Comparison of ENCODE assay signal across 26 cellular contexts in the genomic region with DNA sequence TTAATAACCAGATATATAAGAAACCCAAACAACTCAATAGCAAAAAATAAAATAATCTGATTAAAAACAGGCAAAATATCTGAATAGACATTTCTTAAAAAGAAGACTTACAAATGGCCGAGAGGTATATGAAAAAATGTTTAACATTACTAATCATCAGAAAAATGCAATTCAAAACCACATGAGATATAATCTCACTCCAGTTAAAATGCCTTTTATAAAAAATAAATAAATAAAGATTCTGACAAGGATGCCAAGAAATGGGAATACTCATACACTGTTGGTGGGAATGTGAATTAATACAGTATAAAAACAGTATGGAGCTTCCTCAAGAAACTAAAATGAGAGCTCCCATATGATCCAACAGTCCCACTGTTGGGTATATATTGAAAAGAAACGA. TPM values are rescaled to one million over a fixed set of nuclear protein-coding genes. Genes with fewer than 3 reads are reported as not detected.
"Had no signal": no experiment of that assay in that cellular context is flagged by ENCODE, and none has a peak within 500 bp of the region (broad histone marks: within the 10 kb centered on the region; RNA-seq: fewer than 3 reads in every experiment).

No MANE protein-coding gene starts in this region.

- H3K36me3 Mint-ChIP-seq: memory B cell; stimulated activated effector memory CD8-positive, alpha-beta T cell treated with anti-CD3 and anti-CD28 coated beads, Interleukin-12 subunit alpha, Interleukin-12 subunit beta, amount 100 ng/mL, for 72 hours had no signal

- H3K4me1 ChIP-seq: uterus had no signal

- H3K27me3 ChIP-seq: esophagus squamous epithelium, hepatocyte, pancreas, suprapubic skin, thyroid gland, upper lobe of left lung, uterus had no signal

- H3K4me3 ChIP-seq: esophagus squamous epithelium, hepatocyte, left ventricle myocardium inferior, lower lobe of right lung, pancreas, smooth muscle cell, suprapubic skin, thyroid gland, upper lobe of left lung, uterus had no signal

- FAIRE-seq: kidney, pancreas had no signal

- H3K9me3 ChIP-seq: lower lobe of right lung, pancreas, suprapubic skin, thyroid gland, uterus had no signal

- H3K4me2 ChIP-seq: hepatocyte, smooth muscle cell had no signal

- H3K27ac Mint-ChIP-seq: dendritic cell treated with granulocyte-macrophage colony-stimulating factor and Interleukin-4, amounts not matched to agents 40 ng/mL and 50 ng/mL, for 4 days; natural killer cell treated with Interleukin-12 subunit alpha and Interleukin-12 subunit beta and Interleukin-15 and Interleukin-18, amount 100 ng/mL, for 72 hours; progenitor cell of endocrine pancreas; stimulated activated effector memory CD8-positive, alpha-beta T cell treated with anti-CD3 and anti-CD28 coated beads, Interleukin-12 subunit alpha, Interleukin-12 subunit beta, amount 100 ng/mL, for 72 hours had no signal

- H3K27me3 Mint-ChIP-seq: dendritic cell treated with granulocyte-macrophage colony-stimulating factor and Interleukin-4, amounts not matched to agents 40 ng/mL and 50 ng/mL, for 4 days; memory B cell; progenitor cell of endocrine pancreas had no signal

- H3K4me3 Mint-ChIP-seq: dendritic cell treated with granulocyte-macrophage colony-stimulating factor and Interleukin-4, amounts not matched to agents 40 ng/mL and 50 ng/mL, for 4 days; memory B cell; natural killer cell treated with Interleukin-12 subunit alpha and Interleukin-12 subunit beta and Interleukin-15 and Interleukin-18, amount 100 ng/mL, for 72 hours; stimulated activated effector memory CD8-positive, alpha-beta T cell treated with anti-CD3 and anti-CD28 coated beads, Interleukin-12 subunit alpha, Interleukin-12 subunit beta, amount 100 ng/mL, for 72 hours had no signal

- H3K36me3 ChIP-seq: esophagus squamous epithelium, left ventricle myocardium inferior, lower lobe of right lung, pancreas, suprapubic skin, thyroid gland, upper lobe of left lung, uterus had no signal

- H3K79me2 ChIP-seq: hepatocyte had no signal

- DNase-seq: esophagus squamous epithelium; foreskin melanocyte; head of caudate nucleus; kidney; left cardiac atrium; left ventricle myocardium inferior; lower lobe of right lung; midbrain; occipital lobe; pancreas; right cardiac atrium; stimulated activated CD4-positive, alpha-beta T cell treated with anti-CD3 and anti-CD28 coated beads, Interleukin-2, amount 100 ng/mL, for 48 hours; stimulated activated CD8-positive, alpha-beta memory T cell treated with anti-CD3 and anti-CD28 coated beads, Interleukin-4, amount 100 ng/mL, for 48 hours; stimulated activated naive CD8-positive, alpha-beta T cell treated with anti-CD3 and anti-CD28 coated beads, Interleukin-15, Interleukin-2, amounts not matched to agents 100 U/mL and 50 U/mL, for 24 hours; thyroid gland; upper lobe of left lung; uterus had no signal

- ATAC-seq: left cardiac atrium; lower lobe of right lung; natural killer cell treated with Interleukin-12 subunit alpha and Interleukin-12 subunit beta and Interleukin-15 and Interleukin-18, amount 100 ng/mL, for 72 hours; pancreas; right cardiac atrium; stimulated activated effector memory CD8-positive, alpha-beta T cell treated with anti-CD3 and anti-CD28 coated beads, Interleukin-12 subunit alpha, Interleukin-12 subunit beta, amount 100 ng/mL, for 72 hours; stimulated activated naive CD8-positive, alpha-beta T cell treated with anti-CD3 and anti-CD28 coated beads, Interleukin-15, Interleukin-2, amounts not matched to agents 100 U/mL and 50 U/mL, for 24 hours had no signal

- H3K27ac ChIP-seq: esophagus squamous epithelium, hepatocyte, left ventricle myocardium inferior, lower lobe of right lung, pancreas, suprapubic skin, thyroid gland, upper lobe of left lung, uterus had no signal

- H2AFZ ChIP-seq: hepatocyte had no signal

RNA-seq across cellular contexts. Expression of a gene that starts 33.9 kb away (rescaled TPM):
- total RNA-seq: epithelial cell of proximal tubule; esophagus squamous epithelium; kidney; natural killer cell treated with Interleukin-12 subunit alpha and Interleukin-12 subunit beta and Interleukin-15 and Interleukin-18, amount 100 ng/mL, for 72 hours; occipital lobe; pancreas; progenitor cell of endocrine pancreas; smooth muscle cell; suprapubic skin; thyroid gland; upper lobe of left lung; uterus had no signal

RNA-seq across cellular contexts. Expression of a gene that starts 47.6 kb away (rescaled TPM):
- total RNA-seq: epithelial cell of proximal tubule; esophagus squamous epithelium; hepatocyte; kidney; left cardiac atrium; left ventricle myocardium inferior; natural killer cell treated with Interleukin-12 subunit alpha and Interleukin-12 subunit beta and Interleukin-15 and Interleukin-18, amount 100 ng/mL, for 72 hours; occipital lobe; progenitor cell of endocrine pancreas; right cardiac atrium; smooth muscle cell; suprapubic skin; thyroid gland; uterus had no signal
